8 cellular contexts compared by ENCODE assay signal in the genomic region with DNA sequence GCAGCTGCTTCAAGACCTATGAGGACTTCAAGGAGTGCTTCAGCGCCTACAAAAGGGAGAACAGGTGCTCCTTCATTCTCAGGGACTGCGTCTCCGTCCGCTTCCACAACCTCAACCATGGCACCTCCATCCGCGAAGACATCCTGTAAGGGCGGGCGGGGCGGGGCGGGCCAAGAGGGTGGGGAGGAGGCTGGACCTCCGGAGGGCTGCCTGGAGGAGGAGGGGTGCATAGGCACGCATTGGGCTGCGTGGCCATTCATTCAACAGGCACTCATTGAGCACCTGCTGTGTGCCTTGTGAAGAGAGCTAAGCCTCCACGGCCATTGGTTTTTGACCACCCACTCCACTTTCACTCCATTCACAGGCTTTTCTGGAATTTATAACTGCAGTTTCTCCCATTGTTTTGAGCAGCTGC. TPM values are rescaled to one million over a fixed set of nuclear protein-coding genes. Genes with fewer than 3 reads are reported as not detected.
A peak's percentile ranks its signal among the peaks of the same experiment; 100 is the strongest.
DNase-seq lines count a peak whose midpoint lies in the region; ATAC-seq and TF ChIP-seq lines count a peak whose summit lies in the region.

No MANE protein-coding gene starts in this region.

- 14 to 15% methylated on average over 1 to 13 of the region's 14 CpGs for WGBS in testis, 2 donors

- H3K36me3 ChIP-seq in MG63 (peaks cover 7% of the 10 kb centered on the region), left lung (peaks cover 0 to 11% of the 10 kb centered on the region in 2 donors), testis (ENCODE audit: low read depth, missing control alignments) (no peaks in the 10 kb centered on the region)

- peaks cover 18 to 43% of the 10 kb centered on the region in 2 donors for H3K4me1 ChIP-seq in left lung
- peaks cover 19% of the 10 kb centered on the region for H3K4me1 ChIP-seq in testis

- intact Hi-C loops in left lung (cut with DNase I), result no loop called here
- intact Hi-C loops in testis (cut with DNase I; ENCODE audit: low total_unique reads), result no loop called here

- DNase-seq in DMS79 (lab: John Stamatoyannopoulos, UW) (peak; percentile 22), DMS79 treated with DMSO at 0.1 percent for 48 hours (lab: John Stamatoyannopoulos, UW) (no peak), MG63 (peak; percentile 58), astrocyte of the cerebellum (ENCODE audit: low read depth) (no peak), left lung (no peak), testis (no peak), kidney tubule cell (ENCODE audit: low spot score) (no peak)

- ATAC-seq in GM21529 (IDR thresholded peaks at IDR 0.05; ENCODE audit: unreplicated experiment), result peak; percentile 32
- peak; percentile 31 for ATAC-seq in left lung

- TF ChIP-seq CTCF in astrocyte of the cerebellum (IDR thresholded peaks at IDR 0.05; ENCODE audit: low read depth, low read length, missing control alignments) (no peak), left lung (IDR thresholded peaks at IDR 0.05) (no peak), testis (IDR thresholded peaks at IDR 0.05) (no peak)

- H3K4me3 ChIP-seq in MG63 (peak overlapping the region; percentile 79), astrocyte of the cerebellum (ENCODE audit: low read depth, low read length) (peak overlapping the region; percentile 73), left lung (peak overlapping the region; percentile 76 to 93), testis (peak overlapping the region; percentile 67 to 86)

- H3K27ac ChIP-seq in left lung (peak overlapping the region; percentile 78 to 86), testis (peak overlapping the region; percentile 84 to 90)

- no peak for TF ChIP-seq POLR2A in testis (IDR thresholded peaks at IDR 0.05)

- no peaks in the 10 kb centered on the region for H3K27me3 ChIP-seq in MG63
- H3K27me3 ChIP-seq in left lung, result no peaks in the 10 kb centered on the region
- no peaks in the 10 kb centered on the region for H3K27me3 ChIP-seq in testis

- in situ Hi-C loops in astrocyte of the cerebellum (cut with HindIII; ENCODE audit: low sequenced_read_pairs), result no loop called here

- H3K9me3 ChIP-seq in MG63 (no peaks in the 10 kb centered on the region), left lung (no peaks in the 10 kb centered on the region), testis (no peaks in the 10 kb centered on the region)

RNA-seq across cellular contexts. Expression of gene ZSWIM3, which starts 0.4 kb away (rescaled TPM):
- 8.4 and 14.2 TPM in 2 replicates for total RNA-seq in MG63 (2014; rRNA removed; shearing (Covaris generic); ENCODE audit: low replicate concordance)
- 1 to 10 TPM; 3.5 to 4.5 TPM for total RNA-seq in left lung
- total RNA-seq in testis, result 10 to 100 TPM in 1 of 2 donors, 1 to 10 TPM in 1; 9.3 to 12.8 TPM
- 8.0 TPM for polyA plus RNA-seq in testis (ENCODE audit: insufficient read depth, low read depth, low replicate concordance)

RNA-seq across cellular contexts. Expression of gene ACOT8, which starts 0.7 kb away (rescaled TPM):
- 39.6 and 46.9 TPM in 2 replicates for total RNA-seq in MG63 (2014; rRNA removed; shearing (Covaris generic); ENCODE audit: low replicate concordance)
- 10 to 100 TPM; 23.8 to 28.7 TPM for total RNA-seq in left lung
- total RNA-seq in testis, result 10 to 100 TPM; 71.2 to 79.6 TPM
- 44.4 TPM for polyA plus RNA-seq in testis (ENCODE audit: insufficient read depth, low read depth, low replicate concordance)

RNA-seq across cellular contexts. Expression of gene ZSWIM1, which starts 23.2 kb away (rescaled TPM):
- 5.7 and 8.5 TPM in 2 replicates for total RNA-seq in MG63 (2014; rRNA removed; shearing (Covaris generic); ENCODE audit: low replicate concordance)
- total RNA-seq in left lung, result 10 to 100 TPM in 1 of 2 donors, 1 to 10 TPM in 1; 9.9 to 10.2 TPM
- 10 to 100 TPM; 24.0 to 24.5 TPM for total RNA-seq in testis
- 11.4 TPM for polyA plus RNA-seq in testis (ENCODE audit: insufficient read depth, low read depth, low replicate concordance)

RNA-seq across cellular contexts. Expression of gene SNX21, which starts 24.2 kb away (rescaled TPM):
- 55.6 and 74.9 TPM in 2 replicates for total RNA-seq in MG63 (2014; rRNA removed; shearing (Covaris generic); ENCODE audit: low replicate concordance)
- 10 to 100 TPM; 23.9 to 26.3 TPM for total RNA-seq in left lung
- 10 to 100 TPM; 77.9 to 82.4 TPM for total RNA-seq in testis
- 23.9 TPM for polyA plus RNA-seq in testis (ENCODE audit: insufficient read depth, low read depth, low replicate concordance)

RNA-seq across cellular contexts. Expression of gene SPATA25, which starts 29.6 kb away (rescaled TPM):
- total RNA-seq in MG63 (2014; rRNA removed; shearing (Covaris generic); ENCODE audit: low replicate concordance), result not detected in 2 replicates
- total RNA-seq in left lung (under 1 TPM; 0.70 to 0.89 TPM), testis (10 to 100 TPM; 14.9 to 26.0 TPM)
- polyA plus RNA-seq in testis (ENCODE audit: insufficient read depth, low read depth, low replicate concordance), result 59.4 TPM

Comparison
In these comparisons a context has a peak if more than half of its experiments do, and no peak if none do; other contexts are left out.
1. DNase-seq: peak in DMS79 (single experiment) and MG63 (single experiment); none in DMS79 treated with DMSO at 0.1 percent for 48 hours (single experiment), astrocyte of the cerebellum (single experiment), left lung (0 of 2), testis (single experiment) and kidney tubule cell (single experiment).
2. Peak in every context shown above with its lines, with median percentiles within 50 percentile points of each other: H3K4me3 ChIP-seq.